In the genomic region with DNA sequence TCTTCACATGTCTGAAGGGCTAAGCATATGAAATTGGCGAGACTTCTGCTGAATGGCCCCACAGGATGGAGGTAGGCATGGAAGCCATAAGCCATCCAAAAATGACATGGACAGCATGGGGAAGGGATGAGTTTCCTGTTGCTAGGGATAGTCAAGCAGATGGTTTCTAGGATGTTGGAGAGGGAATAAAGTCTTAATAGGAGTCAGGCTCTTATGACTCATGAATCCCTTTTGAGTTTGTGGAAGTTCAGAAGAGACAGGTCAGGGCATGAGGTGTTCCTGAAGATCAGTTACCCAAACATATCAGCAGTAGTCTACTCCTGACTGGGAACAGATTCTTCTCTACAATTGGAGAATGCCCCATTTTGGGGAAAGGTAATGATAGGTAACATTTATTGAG, we compare ENCODE assay signal across 22 cellular contexts.
DNase-seq lines count a peak whose midpoint lies in the region; ATAC-seq, FAIRE-seq and TF ChIP-seq lines count a peak whose summit lies in the region.
"Had no signal": no experiment of that assay in that cellular context is flagged by ENCODE, and none has a peak within 500 bp of the region (broad histone marks: within the 10 kb centered on the region; RNA-seq: fewer than 3 reads in every experiment).

No MANE protein-coding gene starts in this region.

- no peak overlapping the region for H3K4me3 ChIP-seq in bronchial epithelial cell (ENCODE audit: low read depth, low read length)
- H3K4me3 ChIP-seq: pancreas, SJCRH30, vagina had no signal

- ATAC-seq in HG02610 (IDR thresholded peaks at IDR 0.05; ENCODE audit: unreplicated experiment) (no peak), GM21825 (IDR thresholded peaks at IDR 0.05; ENCODE audit: unreplicated experiment) (no peak), left ventricle myocardium superior (no peak)
- ATAC-seq: HCT116, natural killer cell, pancreas, sciatic nerve, T-helper 17 cell had no signal

- in situ Hi-C loops in Caki2 (cut with HindIII; ENCODE audit: low pct_unique_long_range_greater_than_20kb, low sequenced_read_pairs) = no loop called here

- DNase-seq in Caki2 (ENCODE audit: low read depth) (peak; percentile 14), LHCN-M2 (ENCODE audit: low read depth) (peak; percentile 77), bronchial epithelial cell (ENCODE audit: low read depth) (peak; percentile 94), kidney tubule cell (ENCODE audit: low spot score) (peak; percentile 70), left ventricle myocardium superior (no peak)
- no peak for DNase-seq in activated CD8-positive, alpha-beta memory T cell treated with anti-CD3 and anti-CD28 coated beads, Interleukin-2, amount 50 U/mL, for 4 hours
- DNase-seq: activated CD4-positive, alpha-beta T cell treated with anti-CD3 and anti-CD28 coated beads, Interleukin-2, amount 10 ng/mL, durations not matched to agents 7 days and 5 days; brain microvascular endothelial cell; mesendoderm; MM.1S; natural killer cell; NCI-H146; NCI-H748 treated with DMSO at 0.1 percent for 48 hours; pancreas; SJCRH30; T-helper 17 cell had no signal

- intact Hi-C loops in left ventricle myocardium superior (cut with micrococcal nuclease) = no loop called here

- no peak for FAIRE-seq in bronchial epithelial cell (lab: Jason Lieb, UNC)
- FAIRE-seq: frontal cortex, pancreas had no signal

- H3K27me3 ChIP-seq in bronchial epithelial cell (ENCODE audit: control insufficient read depth, insufficient read depth, low read length) = no peaks in the 10 kb centered on the region
- H3K27me3 ChIP-seq: brain microvascular endothelial cell, pancreas, SJCRH30, vagina had no signal

- TF ChIP-seq CTCF in bronchial epithelial cell (IDR thresholded peaks at IDR 0.05; ENCODE audit: insufficient read depth, low read length, severe bottlenecking) = no peak

- no peaks in the 10 kb centered on the region for H3K36me3 ChIP-seq in bronchial epithelial cell (ENCODE audit: control insufficient read depth, insufficient read depth, low read length)
- H3K36me3 ChIP-seq: brain microvascular endothelial cell, pancreas, SJCRH30, vagina had no signal

Comparison
In these comparisons a context has a peak if more than half of its experiments do, and no peak if none do; other contexts are left out.
1. DNase-seq: peak in Caki2 (single experiment), LHCN-M2 (single experiment), bronchial epithelial cell (single experiment) and kidney tubule cell (single experiment); none in left ventricle myocardium superior (single experiment) and activated CD8-positive, alpha-beta memory T cell treated with anti-CD3 and anti-CD28 coated beads, Interleukin-2, amount 50 U/mL, for 4 hours (single experiment).